Comparison of ENCODE assay signal across 10 cellular contexts in the genomic region with DNA sequence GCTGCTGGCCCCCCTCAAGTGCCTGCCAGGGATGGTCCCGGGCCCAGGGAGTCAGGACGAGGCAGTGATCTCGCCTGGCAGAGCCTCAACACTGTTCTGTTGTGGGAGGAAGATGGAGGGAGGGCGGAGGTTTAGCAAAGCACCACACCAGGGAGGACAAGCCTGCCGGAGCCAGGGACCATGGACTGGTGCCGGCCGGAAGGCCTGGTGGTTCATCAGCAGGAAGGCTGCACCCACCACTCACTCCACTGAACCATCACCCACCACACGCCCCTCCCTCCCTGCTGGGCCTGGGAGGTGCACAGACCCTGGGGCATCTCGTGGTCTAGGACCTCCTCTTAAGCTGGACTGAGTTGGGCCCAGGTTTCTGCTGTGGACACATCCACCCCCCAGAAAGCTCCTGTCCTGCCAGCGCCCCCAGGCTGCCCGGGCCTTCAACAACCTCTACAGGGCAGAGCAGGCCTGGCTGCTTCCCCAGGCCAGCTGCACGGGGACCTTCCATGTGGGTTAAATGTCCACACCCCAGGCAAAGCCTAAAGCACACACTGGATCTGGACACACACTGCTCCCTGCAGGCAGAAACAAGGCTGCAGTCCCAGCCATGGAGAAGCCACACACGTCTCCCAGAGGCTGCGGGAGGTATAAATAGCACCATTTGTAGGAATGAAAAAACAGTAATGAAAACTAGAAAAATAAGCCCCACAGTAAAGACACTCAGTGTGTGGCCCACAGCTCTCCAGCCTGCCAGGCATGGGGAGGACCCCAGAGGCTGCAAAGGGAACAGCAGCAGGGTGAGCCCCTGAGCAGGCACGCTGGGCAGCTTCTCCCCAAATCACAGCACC. TPM values are rescaled to one million over a fixed set of nuclear protein-coding genes. Genes with fewer than 3 reads are reported as not detected.
DNase-seq lines count a peak whose midpoint lies in the region; ATAC-seq and TF ChIP-seq lines count a peak whose summit lies in the region.
"Had no signal": no experiment of that assay in that cellular context is flagged by ENCODE, and none has a peak within 500 bp of the region (broad histone marks: within the 10 kb centered on the region; RNA-seq: fewer than 3 reads in every experiment).

No MANE protein-coding gene starts in this region.

- H3K27ac ChIP-seq in VCaP: 0 out of 2 replicates have a peak overlapping the region, but pooled peaks have one; percentile 15
- H3K27ac ChIP-seq in left ventricle myocardium inferior (replicated peaks): peak overlapping the region; percentile 65
- H3K27ac ChIP-seq: colonic mucosa had no signal

- H3K36me3 ChIP-seq in left ventricle myocardium inferior: no peaks in the 10 kb centered on the region
- H3K36me3 ChIP-seq: colonic mucosa had no signal

- DNase-seq in DMS53 (lab: John Stamatoyannopoulos, UW) (peak; percentile 36), DMS53 treated with DMSO at 0.1 percent for 48 hours (lab: John Stamatoyannopoulos, UW; ENCODE audit: unreplicated experiment) (no peak), left ventricle myocardium inferior (no peak), superior temporal gyrus (ENCODE audit: extremely low spot score) (peak; percentile 45), HuH-7.5 (ENCODE audit: low spot score) (no peak)
- DNase-seq: colonic mucosa, RPMI8226 had no signal

- H3K9me3 ChIP-seq in left ventricle myocardium inferior (replicated peaks): no peaks in the 10 kb centered on the region
- H3K9me3 ChIP-seq: colonic mucosa had no signal

- H3K27me3 ChIP-seq in left ventricle myocardium inferior (ENCODE audit: low read depth): no peaks in the 10 kb centered on the region
- H3K27me3 ChIP-seq: colonic mucosa had no signal

- ATAC-seq in HG03378 (IDR thresholded peaks at IDR 0.05; ENCODE audit: unreplicated experiment) (no peak), HG03095 (IDR thresholded peaks at IDR 0.05; ENCODE audit: unreplicated experiment) (no peak)

- TF ChIP-seq CTCF in VCaP (conservative IDR thresholded peaks at IDR 0.05): peak; percentile 41
- peak; percentile 57 for TF ChIP-seq CTCF in left ventricle myocardium inferior (IDR thresholded peaks at IDR 0.05; ENCODE audit: borderline replicate concordance)

- peaks cover 34% of the 10 kb centered on the region for H3K4me1 ChIP-seq in left ventricle myocardium inferior
- H3K4me1 ChIP-seq: colonic mucosa had no signal

- intact Hi-C loops in left ventricle myocardium inferior (cut with micrococcal nuclease): no loop called here

- H3K4me3 ChIP-seq in left ventricle myocardium inferior: no peak overlapping the region
- H3K4me3 ChIP-seq: colonic mucosa had no signal

RNA-seq across cellular contexts. Expression of a gene that starts 10.4 kb away (rescaled TPM):
- total RNA-seq in left ventricle myocardium inferior: 7.2 TPM

RNA-seq across cellular contexts. Expression of a gene that starts 23.9 kb away (rescaled TPM):
- total RNA-seq in left ventricle myocardium inferior: 104 TPM

RNA-seq across cellular contexts. Expression of a gene that starts 38.9 kb away (rescaled TPM):
- total RNA-seq in left ventricle myocardium inferior: 19.4 TPM

RNA-seq across cellular contexts. Expression of a gene that starts 49.1 kb away (rescaled TPM):
- 3.6 TPM for total RNA-seq in left ventricle myocardium inferior

Comparison
In these comparisons a context has a peak if more than half of its experiments do, and no peak if none do; other contexts are left out.
1. DNase-seq: peak in DMS53 (single experiment) and superior temporal gyrus (single experiment); none in DMS53 treated with DMSO at 0.1 percent for 48 hours (single experiment), left ventricle myocardium inferior (single experiment) and HuH-7.5 (single experiment).